In the genomic region with DNA sequence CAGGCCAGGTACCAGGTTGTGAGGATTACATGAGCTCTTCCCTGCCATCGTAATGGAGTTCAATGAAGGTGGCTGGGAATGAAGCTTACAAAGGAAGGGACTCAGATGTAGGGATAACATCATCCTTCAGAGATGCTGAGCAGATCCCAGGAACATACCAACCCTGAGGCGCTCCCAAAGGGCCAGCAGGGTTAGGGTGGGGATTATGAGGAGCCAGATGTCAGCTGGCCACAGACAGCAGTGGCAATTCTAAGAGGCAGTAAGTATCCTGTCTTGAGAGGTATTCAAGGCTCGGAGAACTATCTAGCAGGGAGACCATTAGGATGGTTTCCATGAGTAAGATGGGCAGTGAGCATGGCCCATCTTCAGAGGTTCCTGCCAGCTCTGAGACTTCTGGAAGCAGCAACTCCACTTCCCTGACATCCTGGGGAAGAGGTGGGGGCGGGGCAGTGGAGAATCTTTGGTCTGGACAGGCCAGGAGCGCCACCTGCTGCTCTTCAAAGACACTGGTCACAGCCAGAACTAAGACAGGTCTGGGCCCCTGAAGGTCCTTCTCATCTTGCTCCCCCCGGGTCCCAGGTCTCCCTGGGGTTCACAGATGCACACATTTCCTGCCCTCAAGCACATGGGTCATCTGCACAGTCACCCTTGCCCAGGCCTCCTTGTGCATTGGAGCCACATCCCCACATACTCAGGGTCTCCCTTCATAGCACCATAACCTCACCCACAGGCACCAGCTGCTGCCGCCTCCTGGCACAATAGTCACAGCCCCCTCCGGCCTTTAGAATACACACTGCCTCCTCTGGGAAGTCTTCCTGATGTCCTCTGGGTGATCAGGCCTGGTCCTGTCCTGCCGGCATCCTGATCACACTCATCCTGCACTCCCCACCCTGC, we compare ENCODE assay signal across 8 cellular contexts. TPM values are rescaled to one million over a fixed set of nuclear protein-coding genes. Genes with fewer than 3 reads are reported as not detected.
DNase-seq lines count a peak whose midpoint lies in the region; ATAC-seq and TF ChIP-seq lines count a peak whose summit lies in the region.

No MANE protein-coding gene starts in this region.

- intact Hi-C loops in CD8-positive, alpha-beta T cell (cut with DNase I, micrococcal nuclease) = loop anchor here (1.0 to 5.0 kb wide), 5 partner anchors 109 to 194 kb away; no protein-coding TSS in a partner anchor

- no peaks in the 10 kb centered on the region for H3K9me3 ChIP-seq in CD8-positive, alpha-beta T cell (ENCODE audit: low read length)

- TF ChIP-seq CTCF in CD8-positive, alpha-beta T cell (IDR thresholded peaks at IDR 0.05) = no peak
- peak; percentile 83 for TF ChIP-seq CTCF in epithelial cell of esophagus (IDR thresholded peaks at IDR 0.05; ENCODE audit: insufficient read depth, low read depth, low read length, missing control alignments)
- TF ChIP-seq CTCF in mesothelial cell of epicardium (IDR thresholded peaks at IDR 0.05; ENCODE audit: unreplicated experiment) = peak; percentile 54

- peak in 5 of 7 experiments; percentile 29 to 67 (median 40) for DNase-seq in CD8-positive, alpha-beta T cell
- DNase-seq in HK-2 (ENCODE audit: unreplicated experiment) (peak; percentile 83), NCI-H69 (lab: John Stamatoyannopoulos, UW) (peak; percentile 79), epithelial cell of esophagus (ENCODE audit: low read depth) (peak; percentile 85), mesothelial cell of epicardium (ENCODE audit: low spot score in 2 of 2, unreplicated experiment in 2 of 2) (peak; percentile 79 to 87)
- peak; percentile 75 for DNase-seq in activated CD8-positive, alpha-beta memory T cell treated with anti-CD3 and anti-CD28 coated beads for 24 hours
- DNase-seq in stimulated activated effector memory CD8-positive, alpha-beta T cell treated with anti-CD3 and anti-CD28 coated beads, Interleukin-12 subunit alpha, Interleukin-12 subunit beta, amount 100 ng/mL, for 72 hours (ENCODE audit: low spot score in 2 of 2) = peak in 1 of 2 donors; percentile 67

- POLR2A ChIA-PET in CD8-positive, alpha-beta T cell (lab: Charles Lee) = interaction anchor here (1.4 kb wide), 1 partner anchor 193 kb away, joined by 4 read pairs; no protein-coding TSS in a partner anchor

- CTCF ChIA-PET in CD8-positive, alpha-beta T cell (lab: Charles Lee) = interaction anchor here (1.1 to 4.4 kb wide), 8 partner anchors 18 to 190 kb away, joined by 3 to 32 read pairs (median 10); no protein-coding TSS in a partner anchor

- H3K4me1 ChIP-seq in CD8-positive, alpha-beta T cell (ENCODE audit: insufficient read depth, low read length) = peaks cover 16% of the 10 kb centered on the region

- peaks cover 17% of the 10 kb centered on the region for H3K4me1 Mint-ChIP-seq in CD8-positive, alpha-beta T cell (ENCODE audit: low read depth)
- peaks cover 14% of the 10 kb centered on the region for H3K4me1 Mint-ChIP-seq in mesothelial cell of epicardium
- H3K4me1 Mint-ChIP-seq in stimulated activated effector memory CD8-positive, alpha-beta T cell treated with anti-CD3 and anti-CD28 coated beads, Interleukin-12 subunit alpha, Interleukin-12 subunit beta, amount 100 ng/mL, for 72 hours = peaks cover 16% of the 10 kb centered on the region

- H3K27ac ChIP-seq in CD8-positive, alpha-beta T cell (ENCODE audit: low read depth, low read length) = no peak overlapping the region

- H3K27ac Mint-ChIP-seq in CD8-positive, alpha-beta T cell = no peak overlapping the region
- no peak overlapping the region for H3K27ac Mint-ChIP-seq in mesothelial cell of epicardium
- no peak overlapping the region for H3K27ac Mint-ChIP-seq in stimulated activated effector memory CD8-positive, alpha-beta T cell treated with anti-CD3 and anti-CD28 coated beads, Interleukin-12 subunit alpha, Interleukin-12 subunit beta, amount 100 ng/mL, for 72 hours

- ATAC-seq in CD8-positive, alpha-beta T cell = no peak
- ATAC-seq in stimulated activated effector memory CD8-positive, alpha-beta T cell treated with anti-CD3 and anti-CD28 coated beads, Interleukin-12 subunit alpha, Interleukin-12 subunit beta, amount 100 ng/mL, for 72 hours = peak; percentile 54
- no peak for ATAC-seq in HG02623 (IDR thresholded peaks at IDR 0.05; ENCODE audit: unreplicated experiment)

- no peaks in the 10 kb centered on the region for H3K9me3 Mint-ChIP-seq in CD8-positive, alpha-beta T cell
- no peaks in the 10 kb centered on the region for H3K9me3 Mint-ChIP-seq in mesothelial cell of epicardium
- H3K9me3 Mint-ChIP-seq in stimulated activated effector memory CD8-positive, alpha-beta T cell treated with anti-CD3 and anti-CD28 coated beads, Interleukin-12 subunit alpha, Interleukin-12 subunit beta, amount 100 ng/mL, for 72 hours = no peaks in the 10 kb centered on the region

- peaks cover 14% of the 10 kb centered on the region for H3K27me3 ChIP-seq in CD8-positive, alpha-beta T cell (ENCODE audit: insufficient read depth, low read length)

- H3K36me3 Mint-ChIP-seq in CD8-positive, alpha-beta T cell = no peaks in the 10 kb centered on the region
- no peaks in the 10 kb centered on the region for H3K36me3 Mint-ChIP-seq in mesothelial cell of epicardium
- H3K36me3 Mint-ChIP-seq in stimulated activated effector memory CD8-positive, alpha-beta T cell treated with anti-CD3 and anti-CD28 coated beads, Interleukin-12 subunit alpha, Interleukin-12 subunit beta, amount 100 ng/mL, for 72 hours = no peaks in the 10 kb centered on the region

- peaks cover 23% of the 10 kb centered on the region for H3K27me3 Mint-ChIP-seq in CD8-positive, alpha-beta T cell (ENCODE audit: low read depth)
- peaks cover 10% of the 10 kb centered on the region for H3K27me3 Mint-ChIP-seq in mesothelial cell of epicardium (ENCODE audit: low read depth)

- no peak overlapping the region for H3K4me3 ChIP-seq in CD8-positive, alpha-beta T cell (ENCODE audit: low read depth, low read length)
- H3K4me3 ChIP-seq in epithelial cell of esophagus (ENCODE audit: low read length) = no peak overlapping the region

- H3K36me3 ChIP-seq in CD8-positive, alpha-beta T cell (ENCODE audit: insufficient read depth, low read length) = no peaks in the 10 kb centered on the region

- no peak overlapping the region for H3K4me3 Mint-ChIP-seq in CD8-positive, alpha-beta T cell
- H3K4me3 Mint-ChIP-seq in mesothelial cell of epicardium = no peak overlapping the region
- no peak overlapping the region for H3K4me3 Mint-ChIP-seq in stimulated activated effector memory CD8-positive, alpha-beta T cell treated with anti-CD3 and anti-CD28 coated beads, Interleukin-12 subunit alpha, Interleukin-12 subunit beta, amount 100 ng/mL, for 72 hours

RNA-seq across cellular contexts. Expression of a gene that starts 2.8 kb away (rescaled TPM):
- total RNA-seq in CD8-positive, alpha-beta T cell = not detected
- total RNA-seq in mesothelial cell of epicardium = 43.2 to 46.7 TPM (median 43.3 TPM) in 3 replicates

Comparison
In these comparisons a context has a peak if more than half of its experiments do, and no peak if none do; other contexts are left out.
1. RNA of a gene that starts 2.8 kb away (total RNA-seq): 43.2 to 46.7 TPM in mesothelial cell of epicardium; not detected in CD8-positive, alpha-beta T cell; every median in the first group is over 10 times any median in the second.